Comparison of ENCODE assay signal across 8 cellular contexts in the genomic region with DNA sequence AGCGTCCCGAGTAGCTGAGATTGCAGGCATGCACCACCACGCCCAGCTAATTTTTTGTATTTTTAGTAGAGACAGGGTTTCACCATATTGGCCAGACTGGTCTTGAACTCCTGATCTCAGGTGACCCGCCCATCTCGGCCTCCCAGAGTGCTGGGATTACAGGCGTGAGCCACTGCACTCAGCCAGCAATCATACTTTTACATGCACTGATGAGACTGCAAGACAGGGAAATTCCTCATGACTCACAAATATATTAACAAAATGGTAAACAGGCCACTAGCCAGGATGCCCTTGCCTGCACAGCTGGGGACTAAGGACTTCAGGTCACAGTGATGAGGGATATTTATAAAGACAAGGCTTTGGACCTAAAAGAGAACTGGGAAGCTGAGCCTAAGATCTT. TPM values are rescaled to one million over a fixed set of nuclear protein-coding genes. Genes with fewer than 3 reads are reported as not detected.
DNase-seq lines count a peak whose midpoint lies in the region; ATAC-seq, FAIRE-seq and TF ChIP-seq lines count a peak whose summit lies in the region.
"Not testable (repeated sequence)": the region's sequence is repeated elsewhere in the genome, so short reads cannot be mapped to it uniquely, and the experiment has no call there.

No MANE protein-coding gene starts in this region.

- TF ChIP-seq CTCF in bronchial epithelial cell (IDR thresholded peaks at IDR 0.05; ENCODE audit: insufficient read depth, low read length, severe bottlenecking): not testable (repeated sequence)

- peaks cover 80% of the 10 kb centered on the region for H3K4me1 Mint-ChIP-seq in activated T-cell treated with anti-CD3 and anti-CD28 coated beads, Interleukin-2, amount 50 U/mL, for 4 hours (ENCODE audit: low read depth)
- peaks cover 86% of the 10 kb centered on the region for H3K4me1 Mint-ChIP-seq in stimulated activated naive CD8-positive, alpha-beta T cell treated with anti-CD3 and anti-CD28 coated beads, Interleukin-15, Interleukin-2, amounts not matched to agents 100 ng/mL and 50 ng/mL, for 24 hours (ENCODE audit: low read depth)

- H3K27ac Mint-ChIP-seq in stimulated activated naive CD8-positive, alpha-beta T cell treated with anti-CD3 and anti-CD28 coated beads, Interleukin-15, Interleukin-2, amounts not matched to agents 100 ng/mL and 50 ng/mL, for 24 hours: peak overlapping the region; percentile 93

- not testable (repeated sequence) for H3K27me3 Mint-ChIP-seq in activated T-cell treated with anti-CD3 and anti-CD28 coated beads, Interleukin-2, amount 50 U/mL, for 4 hours (ENCODE audit: low read depth); stimulated activated naive CD8-positive, alpha-beta T cell treated with anti-CD3 and anti-CD28 coated beads, Interleukin-15, Interleukin-2, amounts not matched to agents 100 ng/mL and 50 ng/mL, for 24 hours

- FAIRE-seq in bronchial epithelial cell (lab: Jason Lieb, UNC): not testable (repeated sequence)

- not testable (repeated sequence) for H3K4me3 ChIP-seq in bronchial epithelial cell (ENCODE audit: low read depth, low read length)

- H3K4me3 Mint-ChIP-seq in activated T-cell treated with anti-CD3 and anti-CD28 coated beads, Interleukin-2, amount 50 U/mL, for 4 hours: peak overlapping the region; percentile 77
- peak overlapping the region; percentile 67 for H3K4me3 Mint-ChIP-seq in stimulated activated naive CD8-positive, alpha-beta T cell treated with anti-CD3 and anti-CD28 coated beads, Interleukin-15, Interleukin-2, amounts not matched to agents 100 ng/mL and 50 ng/mL, for 24 hours

- not testable (repeated sequence) for H3K36me3 ChIP-seq in bronchial epithelial cell (ENCODE audit: control insufficient read depth, insufficient read depth, low read length)

- H3K27me3 ChIP-seq in bronchial epithelial cell (ENCODE audit: control insufficient read depth, insufficient read depth, low read length): not testable (repeated sequence)

- H3K36me3 Mint-ChIP-seq in activated T-cell treated with anti-CD3 and anti-CD28 coated beads, Interleukin-2, amount 50 U/mL, for 4 hours (ENCODE audit: insufficient read depth): not testable (repeated sequence)
- peaks cover 16% of the 10 kb centered on the region for H3K36me3 Mint-ChIP-seq in stimulated activated naive CD8-positive, alpha-beta T cell treated with anti-CD3 and anti-CD28 coated beads, Interleukin-15, Interleukin-2, amounts not matched to agents 100 ng/mL and 50 ng/mL, for 24 hours (ENCODE audit: low read depth)

- ATAC-seq in GM19452 (IDR thresholded peaks at IDR 0.05; ENCODE audit: unreplicated experiment): peak; percentile 39
- ATAC-seq in HG02870 (IDR thresholded peaks at IDR 0.05; ENCODE audit: unreplicated experiment): peak; percentile 53
- peak; percentile 21 to 29 for ATAC-seq in activated T-cell treated with anti-CD3 and anti-CD28 coated beads, Interleukin-2, amount 50 U/mL, for 4 hours

- H3K9me3 Mint-ChIP-seq in activated T-cell treated with anti-CD3 and anti-CD28 coated beads, Interleukin-2, amount 50 U/mL, for 4 hours; stimulated activated naive CD8-positive, alpha-beta T cell treated with anti-CD3 and anti-CD28 coated beads, Interleukin-15, Interleukin-2, amounts not matched to agents 100 ng/mL and 50 ng/mL, for 24 hours: not testable (repeated sequence)

- peak; percentile 82 for DNase-seq in Daoy (ENCODE audit: low read depth)
- peak; percentile 75 for DNase-seq in RPMI7951 (ENCODE audit: low read depth)
- DNase-seq in activated T-cell treated with anti-CD3 and anti-CD28 coated beads, Interleukin-2, amount 50 U/mL, for 4 hours: not testable (repeated sequence)
- DNase-seq in bronchial epithelial cell (ENCODE audit: low read depth): peak; percentile 45
- peak; percentile 38 for DNase-seq in kidney glomerular epithelial cell (lab: John Stamatoyannopoulos, UW)

RNA-seq across cellular contexts. Expression of gene ZC3H12D, which starts 11.8 kb away (rescaled TPM):
- 0.17 and 0.30 TPM in 2 replicates for total RNA-seq in Daoy (2014; rRNA removed; shearing (Covaris generic))
- total RNA-seq in RPMI7951 (2014; rRNA removed; shearing (Covaris generic)): 0.48 and 0.98 TPM in 2 replicates
- total RNA-seq in activated T-cell treated with anti-CD3 and anti-CD28 coated beads, Interleukin-2, amount 50 U/mL, for 4 hours: 10 to 100 TPM; 22.2 to 51.5 (median 42.5) TPM
- under 0.01 TPM in 2 replicates for total RNA-seq in bronchial epithelial cell

RNA-seq across cellular contexts. Expression of gene PPIL4, which starts 49.2 kb away (rescaled TPM):
- 53.7 and 58.4 TPM in 2 replicates for total RNA-seq in Daoy (2014; rRNA removed; shearing (Covaris generic))
- total RNA-seq in RPMI7951 (2014; rRNA removed; shearing (Covaris generic)): 34.9 and 48.9 TPM in 2 replicates
- total RNA-seq in activated T-cell treated with anti-CD3 and anti-CD28 coated beads, Interleukin-2, amount 50 U/mL, for 4 hours: 10 to 100 TPM; 19.7 to 22.2 (median 21.9) TPM
- total RNA-seq in bronchial epithelial cell: 19.7 and 26.2 TPM in 2 replicates

Comparison
In these comparisons a context has a peak if more than half of its experiments do, and no peak if none do; other contexts are left out.
1. RNA of gene ZC3H12D, which starts 11.8 kb away (total RNA-seq): 22.2 to 51.5 TPM in activated T-cell treated with anti-CD3 and anti-CD28 coated beads, Interleukin-2, amount 50 U/mL, for 4 hours; 0.48 to 0.98 TPM in RPMI7951, 0.17 to 0.30 TPM in Daoy and under 0.01 TPM in bronchial epithelial cell; every median in the first group is over 10 times any median in the second.
2. Peak in every context shown above with its lines, with median percentiles within 50 percentile points of each other: ATAC-seq.